Comparison of ENCODE assay signal across 1 cellular context in genomic region chr7:75737856-75738603, GRCh38.
TF ChIP-seq lines count a peak whose summit lies in the region.

No MANE protein-coding gene starts in this region.

TF ChIP-seq in GM23338, 12 proteins besides CTCF, POLR2A, EP300 and RAD21 (continued from another document):
- TF ChIP-seq ZNF462 (CRISPR knock-in tag; IDR thresholded peaks at IDR 0.05) (no peak), CREB1 (CRISPR knock-in tag; IDR thresholded peaks at IDR 0.05; ENCODE audit: low read depth) (no peak), EZH2phosphoT487 (IDR thresholded peaks at IDR 0.05; ENCODE audit: unreplicated experiment) (no peak)
